ENCODE assay signal across 28 cellular contexts in the genomic region with DNA sequence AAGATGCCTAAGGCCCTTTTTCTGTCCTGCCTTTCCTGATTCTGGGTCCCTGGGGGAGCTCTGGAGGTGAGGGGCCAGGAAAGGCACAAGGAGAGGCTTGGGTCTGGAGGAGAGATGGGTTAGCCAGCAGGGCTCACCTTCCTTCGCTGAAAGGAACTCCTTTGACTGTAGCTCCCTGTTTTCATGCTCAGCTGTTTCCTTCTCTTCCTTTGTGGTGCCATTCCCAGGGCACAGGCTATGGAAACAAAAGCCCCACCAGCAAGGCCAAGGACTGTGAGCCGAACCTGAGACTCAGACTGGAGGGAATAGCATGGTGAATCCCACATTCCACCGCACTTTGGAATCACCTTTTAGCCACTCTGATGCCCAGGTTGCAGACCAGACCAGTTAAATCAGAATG. TPM values are rescaled to one million over a fixed set of nuclear protein-coding genes. Genes with fewer than 3 reads are reported as not detected.
"Had no signal": no experiment of that assay in that cellular context is flagged by ENCODE, and none has a peak within 500 bp of the region (broad histone marks: within the 10 kb centered on the region; RNA-seq: fewer than 3 reads in every experiment).

No MANE protein-coding gene starts in this region.

- H3K9me3 ChIP-seq: adrenal gland, ascending aorta, heart left ventricle, right lobe of liver, testis had no signal

- H3K4me3 Mint-ChIP-seq: activated T-helper 1 cell treated with anti-CD3 and anti-CD28 coated beads, Interleukin-12 subunit alpha, Interleukin-12 subunit beta, Interleukin-2, Interleukin-4 antibody, amounts not matched to agents 30 ng/mL and 10 ng/mL and 1 ng/mL, durations not matched to agents 14 hours and 24 hours and 36 hours; central memory CD8-positive, alpha-beta T cell; endodermal cell; memory B cell; nephron progenitor cell; T-helper 17 cell; type B pancreatic cell had no signal

- H3K4me3 ChIP-seq: adrenal gland, ascending aorta, dorsolateral prefrontal cortex, heart left ventricle, right lobe of liver, skin epidermis, testis had no signal

- H3K27ac ChIP-seq: ascending aorta, brain microvascular endothelial cell, dorsolateral prefrontal cortex, heart left ventricle, parathyroid adenoma, right lobe of liver, testis had no signal

- H3K9ac ChIP-seq: parathyroid adenoma had no signal

- H3K27me3 ChIP-seq: adrenal gland, ascending aorta, brain microvascular endothelial cell, dorsolateral prefrontal cortex, heart left ventricle, right lobe of liver, testis had no signal

- H3K27ac Mint-ChIP-seq: endodermal cell, T-helper 17 cell, type B pancreatic cell had no signal

- H2AFZ ChIP-seq: parathyroid adenoma had no signal

- H3K4me1 Mint-ChIP-seq: endodermal cell, memory B cell, nephron progenitor cell had no signal

- H3K27me3 Mint-ChIP-seq: central memory CD8-positive, alpha-beta T cell; memory B cell; T-helper 17 cell; type B pancreatic cell had no signal

- H3K79me2 ChIP-seq: parathyroid adenoma had no signal

- H3K9me3 Mint-ChIP-seq: activated naive CD4-positive, alpha-beta T cell treated with anti-CD3 and anti-CD28 coated beads, Interleukin-2, amount 50 U/mL, for 72 hours; activated T-helper 1 cell treated with anti-CD3 and anti-CD28 coated beads, Interleukin-12 subunit alpha, Interleukin-12 subunit beta, Interleukin-2, Interleukin-4 antibody, amounts not matched to agents 30 ng/mL and 10 ng/mL and 1 ng/mL, durations not matched to agents 14 hours and 24 hours and 36 hours; central memory CD8-positive, alpha-beta T cell; endodermal cell; memory B cell; nephron progenitor cell; type B pancreatic cell had no signal

- H3K4me1 ChIP-seq: ascending aorta, parathyroid adenoma, right lobe of liver had no signal

- DNase-seq: activated CD4-positive, alpha-beta T cell treated with anti-CD3 and anti-CD28 coated beads for 4 hours; activated CD4-positive, alpha-beta T cell treated with anti-CD3 and anti-CD28 coated beads, Interleukin-2, amount 50 U/mL, for 48 hours; activated CD4-positive, CD25-positive, alpha-beta regulatory T cell; activated CD8-positive, alpha-beta memory T cell treated with anti-CD3 and anti-CD28 coated beads, Interleukin-2, amount 50 U/mL, for 48 hours; adrenal gland; brain microvascular endothelial cell; dorsolateral prefrontal cortex; endodermal cell; heart left ventricle; left ventricle myocardium superior; nephron progenitor cell; right lobe of liver; stimulated activated CD4-positive, alpha-beta T cell treated with anti-CD3 and anti-CD28 coated beads, Interleukin-1b, Interleukin-23, amount 100 ng/mL, for 48 hours; SW 1271; T-helper 17 cell had no signal

RNA-seq across cellular contexts. Expression of gene PRG2, which starts 26.0 kb away (rescaled TPM):
- total RNA-seq: activated T-helper 1 cell treated with anti-CD3 and anti-CD28 coated beads, Interleukin-12 subunit alpha, Interleukin-12 subunit beta, Interleukin-2, Interleukin-4 antibody, amounts not matched to agents 30 ng/mL and 10 ng/mL and 1 ng/mL, durations not matched to agents 14 hours and 24 hours and 36 hours; ascending aorta; epithelial cell of proximal tubule; fibroblast of villous mesenchyme; left ventricle myocardium superior; testis had no signal

RNA-seq across cellular contexts. Expression of gene PRG3, which starts 35.5 kb away (rescaled TPM):
- total RNA-seq: activated CD8-positive, alpha-beta memory T cell treated with anti-CD3 and anti-CD28 coated beads for 36 hours; activated naive CD4-positive, alpha-beta T cell treated with anti-CD3 and anti-CD28 coated beads, Interleukin-2, amount 50 U/mL, for 72 hours; activated T-helper 1 cell treated with anti-CD3 and anti-CD28 coated beads, Interleukin-12 subunit alpha, Interleukin-12 subunit beta, Interleukin-2, Interleukin-4 antibody, amounts not matched to agents 30 ng/mL and 10 ng/mL and 1 ng/mL, durations not matched to agents 14 hours and 24 hours and 36 hours; adrenal gland; ascending aorta; dorsolateral prefrontal cortex; endodermal cell; epithelial cell of proximal tubule; fibroblast of villous mesenchyme; heart left ventricle; left ventricle myocardium superior; mononuclear cell; right lobe of liver; T-helper 17 cell; testis had no signal

RNA-seq across cellular contexts. Expression of gene RTN4RL2, which starts 43.9 kb away (rescaled TPM):
- total RNA-seq: activated T-helper 1 cell treated with anti-CD3 and anti-CD28 coated beads, Interleukin-12 subunit alpha, Interleukin-12 subunit beta, Interleukin-2, Interleukin-4 antibody, amounts not matched to agents 30 ng/mL and 10 ng/mL and 1 ng/mL, durations not matched to agents 14 hours and 24 hours and 36 hours; fibroblast of villous mesenchyme had no signal
